ENCODE assay signal across 8 cellular contexts in genomic region chr6:42047790-42048405, GRCh38. TPM values are rescaled to one million over a fixed set of nuclear protein-coding genes. Genes with fewer than 3 reads are reported as not detected.
DNase-seq lines count a peak whose midpoint lies in the region; ATAC-seq and TF ChIP-seq lines count a peak whose summit lies in the region.

No MANE protein-coding gene starts in this region.

- H3K4me3 ChIP-seq in ascending aorta (peak overlapping the region; percentile 71 to 88), right lobe of liver (peak overlapping the region; percentile 43 to 74 (median 65)), thyroid gland (replicated peaks in 1 of 3) (peak overlapping the region; percentile 18 to 85 (median 79))

- H3K4me3 Mint-ChIP-seq in activated naive CD4-positive, alpha-beta T cell treated with anti-CD3 and anti-CD28 coated beads for 36 hours, result peak overlapping the region; percentile 83

- H3K4me1 ChIP-seq in ascending aorta (peaks cover 19 to 41% of the 10 kb centered on the region in 2 donors), right lobe of liver (peaks cover 0 to 43% (median 14%) of the 10 kb centered on the region in 4 donors), thyroid gland (peaks cover 56 to 75% of the 10 kb centered on the region in 2 donors)

- ATAC-seq in right lobe of liver (no peak), HG03354 (IDR thresholded peaks at IDR 0.05; ENCODE audit: poor library complexity, severe bottlenecking, unreplicated experiment) (no peak), GM18505 (IDR thresholded peaks at IDR 0.05; ENCODE audit: unreplicated experiment) (no peak)

- H3K27me3 ChIP-seq in ascending aorta, result no peaks in the 10 kb centered on the region
- H3K27me3 ChIP-seq in right lobe of liver, result no peaks in the 10 kb centered on the region
- H3K27me3 ChIP-seq in thyroid gland, result no peaks in the 10 kb centered on the region

- peaks cover 75% of the 10 kb centered on the region for H3K4me1 Mint-ChIP-seq in activated naive CD4-positive, alpha-beta T cell treated with anti-CD3 and anti-CD28 coated beads for 36 hours (ENCODE audit: low read depth)

- intact Hi-C loops in activated naive CD4-positive, alpha-beta T cell treated with anti-CD3 and anti-CD28 coated beads for 36 hours (cut with micrococcal nuclease), result loop anchor here (1.0 to 10.0 kb wide), 5 partner anchors 146 to 1124 kb away; partner anchors contain the start of gene SRF
- intact Hi-C loops in ascending aorta (cut with DNase I) (loop anchor here (5.0 to 10.0 kb wide), 3 partner anchors 343 to 1127 kb away; partner anchors contain the start of genes NFYA, OARD1 and SRF), right lobe of liver (cut with DNase I) (loop anchor here in 1 of 2 donors (10.0 kb wide), 2 partner anchors 113 to 263 kb away; partner anchors contain the start of genes PRICKLE4 and TOMM6), thyroid gland (cut with DNase I) (no loop called here)

- H3K9me3 ChIP-seq in ascending aorta (no peaks in the 10 kb centered on the region), right lobe of liver (no peaks in the 10 kb centered on the region), thyroid gland (no peaks in the 10 kb centered on the region)

- CTCF ChIA-PET in activated naive CD4-positive, alpha-beta T cell treated with anti-CD3 and anti-CD28 coated beads for 36 hours (lab: Charles Lee), result interaction anchor here (0.6 to 13.3 kb wide), 9 partner anchors 18 to 263 kb away, joined by 3 to 296 read pairs (median 6); partner anchors contain the start of genes BYSL, CCND3, MED20 and PRICKLE4

- H3K27me3 Mint-ChIP-seq in activated naive CD4-positive, alpha-beta T cell treated with anti-CD3 and anti-CD28 coated beads for 36 hours (ENCODE audit: low read depth), result no peaks in the 10 kb centered on the region

- H3K36me3 ChIP-seq in ascending aorta, result no peaks in the 10 kb centered on the region
- H3K36me3 ChIP-seq in right lobe of liver, result peaks cover 0 to 6% (median 1%) of the 10 kb centered on the region in 4 donors
- H3K36me3 ChIP-seq in thyroid gland, result no peaks in the 10 kb centered on the region

- WGBS in right lobe of liver (ENCODE audit: insufficient coverage, low coverage, low lambda C conversion rate, missing lambda C conversion rate), result 2% methylated on average over 7 of the region's 8 CpGs
- 2 to 5% methylated on average over 4 to 8 of the region's 8 CpGs for WGBS in thyroid gland, 2 donors

- peak; percentile 37 for DNase-seq in activated naive CD4-positive, alpha-beta T cell treated with anti-CD3 and anti-CD28 coated beads for 36 hours
- no peak for DNase-seq in activated naive CD4-positive, alpha-beta T cell treated with Interleukin-2 at 50 U/mL for 16 hours
- DNase-seq in ascending aorta (ENCODE audit: low spot score in 2 of 2) (no peak), right lobe of liver (no peak), thyroid gland (peak; percentile 43 to 47), DMS 273 treated with DMSO at 0.1 percent for 48 hours (lab: John Stamatoyannopoulos, UW) (no peak)

- H3K9me3 Mint-ChIP-seq in activated naive CD4-positive, alpha-beta T cell treated with anti-CD3 and anti-CD28 coated beads for 36 hours, result no peaks in the 10 kb centered on the region

- TF ChIP-seq POLR2A in right lobe of liver (IDR thresholded peaks at IDR 0.05) (no peak), thyroid gland (IDR thresholded peaks at IDR 0.05) (no peak), GM18505 (IDR thresholded peaks at IDR 0.05; ENCODE audit: borderline replicate concordance, extremely low read depth, insufficient read depth, insufficient read length) (no peak)

- peak overlapping the region; percentile 97 for H3K27ac Mint-ChIP-seq in activated naive CD4-positive, alpha-beta T cell treated with anti-CD3 and anti-CD28 coated beads for 36 hours

- TF ChIP-seq CTCF in ascending aorta (IDR thresholded peaks at IDR 0.05) (no peak), right lobe of liver (IDR thresholded peaks at IDR 0.05) (no peak), thyroid gland (IDR thresholded peaks at IDR 0.05) (no peak)

- H3K36me3 Mint-ChIP-seq in activated naive CD4-positive, alpha-beta T cell treated with anti-CD3 and anti-CD28 coated beads for 36 hours (ENCODE audit: low read depth), result peaks cover 14% of the 10 kb centered on the region

- H3K27ac ChIP-seq in ascending aorta, result peak overlapping the region; percentile 78 to 95
- H3K27ac ChIP-seq in right lobe of liver, result peak overlapping the region; percentile 72 to 93 (median 72)
- H3K27ac ChIP-seq in thyroid gland, result peak overlapping the region; percentile 80 to 96 (median 90)

RNA-seq across cellular contexts. Expression of gene TAF8, which starts 2.4 kb away (rescaled TPM):
- 10 to 100 TPM; 67.3 to 68.5 TPM for total RNA-seq in activated naive CD4-positive, alpha-beta T cell treated with anti-CD3 and anti-CD28 coated beads for 36 hours
- total RNA-seq in ascending aorta, result 26.0 TPM
- total RNA-seq in right lobe of liver, result 10 to 100 TPM in 4 of 6 experiments, 1 to 10 TPM in 2; 6.7 to 14.7 (median 11.9) TPM
- total RNA-seq in thyroid gland, result 100 to 1,000 TPM in 1 of 4 donors, 10 to 100 TPM in 3; 52.0 to 131 (median 72.2) TPM

Comparison
In these comparisons a context has a peak if more than half of its experiments do, and no peak if none do; other contexts are left out.
1. DNase-seq: peak in activated naive CD4-positive, alpha-beta T cell treated with anti-CD3 and anti-CD28 coated beads for 36 hours (single experiment) and thyroid gland (2 of 2); none in activated naive CD4-positive, alpha-beta T cell treated with Interleukin-2 at 50 U/mL for 16 hours (single experiment), ascending aorta (0 of 2), right lobe of liver (0 of 3) and DMS 273 treated with DMSO at 0.1 percent for 48 hours (single experiment).
2. Peak in every context shown above with its lines, with median percentiles within 50 percentile points of each other: H3K27ac ChIP-seq and H3K4me3 ChIP-seq.